In genomic region chr2:161415041-161415440, GRCh38 we compare ENCODE assay signal across 8 cellular contexts. TPM values are rescaled to one million over a fixed set of nuclear protein-coding genes. Genes with fewer than 3 reads are reported as not detected.
A peak's percentile ranks its signal among the peaks of the same experiment; 100 is the strongest.
DNase-seq lines count a peak whose midpoint lies in the region; ATAC-seq, FAIRE-seq and TF ChIP-seq lines count a peak whose summit lies in the region.

No MANE protein-coding gene starts in this region.

- no peak for TF ChIP-seq CTCF in bronchial epithelial cell (IDR thresholded peaks at IDR 0.05; ENCODE audit: insufficient read depth, low read length, severe bottlenecking)
- TF ChIP-seq CTCF in nephron progenitor cell (IDR thresholded peaks at IDR 0.05): no peak

- peaks cover 48% of the 10 kb centered on the region for H3K27me3 ChIP-seq in bronchial epithelial cell (ENCODE audit: control insufficient read depth, insufficient read depth, low read length)

- H3K9me3 Mint-ChIP-seq in nephron progenitor cell: no peaks in the 10 kb centered on the region

- H3K27ac Mint-ChIP-seq in nephron progenitor cell: no peak overlapping the region

- peaks cover 12% of the 10 kb centered on the region for H3K36me3 Mint-ChIP-seq in nephron progenitor cell (ENCODE audit: low read depth)

- peak overlapping the region; percentile 71 for H3K4me3 Mint-ChIP-seq in nephron progenitor cell

- peaks cover 38% of the 10 kb centered on the region for H3K4me1 Mint-ChIP-seq in nephron progenitor cell

- DNase-seq in DMS53 (lab: John Stamatoyannopoulos, UW): peak; percentile 83
- DNase-seq in NCI-H1092 treated with DMSO at 0.1 percent for 48 hours (lab: John Stamatoyannopoulos, UW): peak; percentile 69
- DNase-seq in bronchial epithelial cell (ENCODE audit: low read depth): no peak
- DNase-seq in nephron progenitor cell: peak; percentile 3
- DNase-seq in GM03348 (ENCODE audit: low spot score): no peak
- DNase-seq in dedifferentiated amniotic fluid mesenchymal stem cell (ENCODE audit: extremely low spot score): no peak

- peaks cover 88% of the 10 kb centered on the region for H3K27me3 Mint-ChIP-seq in nephron progenitor cell (ENCODE audit: low read depth, poor library complexity)

- ATAC-seq in GM21360 (IDR thresholded peaks at IDR 0.05; ENCODE audit: unreplicated experiment) (peak; percentile 24), GM21515 (IDR thresholded peaks at IDR 0.05; ENCODE audit: unreplicated experiment) (no peak)

- no peak for FAIRE-seq in bronchial epithelial cell (lab: Jason Lieb, UNC)

- H3K36me3 ChIP-seq in bronchial epithelial cell (ENCODE audit: control insufficient read depth, insufficient read depth, low read length): no peaks in the 10 kb centered on the region

- H3K4me3 ChIP-seq in bronchial epithelial cell (ENCODE audit: low read depth, low read length): peak overlapping the region; percentile 32

RNA-seq across cellular contexts. Expression of gene TBR1, which starts 1.1 kb away (rescaled TPM):
- under 0.01 TPM in 2 replicates for total RNA-seq in bronchial epithelial cell

Comparison
In these comparisons a context has a peak if more than half of its experiments do, and no peak if none do; other contexts are left out.
1. DNase-seq: peak in DMS53 (single experiment), NCI-H1092 treated with DMSO at 0.1 percent for 48 hours (single experiment) and nephron progenitor cell (single experiment); none in bronchial epithelial cell (single experiment), GM03348 (single experiment) and dedifferentiated amniotic fluid mesenchymal stem cell (single experiment).